ENCODE assay signal across 30 cellular contexts in genomic region chr3:162334537-162334936, GRCh38.
DNase-seq lines count a peak whose midpoint lies in the region; ATAC-seq, FAIRE-seq and TF ChIP-seq lines count a peak whose summit lies in the region.
"Had no signal": no experiment of that assay in that cellular context is flagged by ENCODE, and none has a peak within 500 bp of the region (broad histone marks: within the 10 kb centered on the region; RNA-seq: fewer than 3 reads in every experiment).

No MANE protein-coding gene starts in this region.

- no peak overlapping the region for H3K14ac ChIP-seq in mesenchymal stem cell (ENCODE audit: low read length in 2 of 2)

- H3K4me2 ChIP-seq in A549 (no peak overlapping the region), mesenchymal stem cell (ENCODE audit: low read length, poor library complexity, severe bottlenecking) (no peak overlapping the region)
- H3K4me2 ChIP-seq: BLaER1; BLaER1 treated with 17β-estradiol and CSF1 and Interleukin-3, amounts not matched to agents 10 nM and 100 nM had no signal

- H2BK15ac ChIP-seq in mesenchymal stem cell (ENCODE audit: low read depth, poor library complexity, severe bottlenecking) = no peak overlapping the region

- H3K36me3 ChIP-seq in HEK293 (ENCODE audit: control insufficient read depth in 2 of 2, insufficient read depth in 1 of 2, low read length in 2 of 2) = no peaks in the 10 kb centered on the region
- H3K36me3 ChIP-seq in mesenchymal stem cell (ENCODE audit: control insufficient read depth in 1 of 2, insufficient read depth in 2 of 2, low read depth in 1 of 2, low read length in 2 of 2) = no peaks in the 10 kb centered on the region
- H3K36me3 ChIP-seq: BE2C; BLaER1; BLaER1 treated with 17β-estradiol and CSF1 and Interleukin-3, amounts not matched to agents 10 nM and 100 nM had no signal

- no peak overlapping the region for H2BK12ac ChIP-seq in mesenchymal stem cell (ENCODE audit: low read length in 2 of 2)

- TF ChIP-seq POLR2A in A549 (IDR thresholded peaks at IDR 0.05; ENCODE audit: low read length) = no peak

- no peak for FAIRE-seq in A549 (lab: Jason Lieb, UNC)
- FAIRE-seq: A204.1, D721Med had no signal

- H3K9me3 ChIP-seq in A549 (0 out of 3 replicates have a peak, but pooled peaks cover 8% of the 10 kb centered on the region), HEK293 (ENCODE audit: control insufficient read depth, insufficient read depth, low read depth, low read length) (no peaks in the 10 kb centered on the region), mesenchymal stem cell (ENCODE audit: control insufficient read depth, low read length) (peaks cover 5% of the 10 kb centered on the region)
- H3K9me3 ChIP-seq: BE2C, Caco-2 had no signal

- H3K4ac ChIP-seq in mesenchymal stem cell (ENCODE audit: low read depth in 1 of 2, low read length in 2 of 2) = no peak overlapping the region

- no peak for ATAC-seq in A549
- ATAC-seq: CD8-positive, alpha-beta T cell had no signal

- POLR2A ChIA-PET in A549 (lab: Yijun Ruan, JAX) = no interaction called here
- POLR2A ChIA-PET in HEK293 (lab: Yijun Ruan, JAX) = no interaction called here

- H2AFZ ChIP-seq in mesenchymal stem cell (ENCODE audit: low read depth, low read length) = no peak overlapping the region

- H3K4me3 ChIP-seq in A549 = no peak overlapping the region
- H3K4me3 ChIP-seq in HEK293 (ENCODE audit: low read depth, low read length) = no peak overlapping the region
- no peak overlapping the region for H3K4me3 ChIP-seq in mesenchymal stem cell (ENCODE audit: insufficient read depth in 1 of 2, low read depth in 1 of 2, low read length in 2 of 2)
- H3K4me3 ChIP-seq: BLaER1; BLaER1 treated with 17β-estradiol and CSF1 and Interleukin-3, amounts not matched to agents 10 nM and 100 nM had no signal

- TF ChIP-seq CTCF in A549 (IDR thresholded peaks at IDR 0.05) (no peak), HEK293 (tag by site-specific recombination; IDR thresholded peaks at IDR 0.05) (no peak)

- H3K27ac ChIP-seq in A549 (no peak overlapping the region), HEK293 (ENCODE audit: extremely low read depth, low read depth, low read length) (no peak overlapping the region), mesenchymal stem cell (ENCODE audit: low read length, poor library complexity, severe bottlenecking) (no peak overlapping the region)
- H3K27ac ChIP-seq: 22Rv1; BLaER1; BLaER1 treated with 17β-estradiol and CSF1 and Interleukin-3, amounts not matched to agents 10 nM and 100 nM; C4-2B had no signal

- no peak overlapping the region for H4K91ac ChIP-seq in mesenchymal stem cell (ENCODE audit: low read length)

- no peak overlapping the region for H2BK120ac ChIP-seq in mesenchymal stem cell (ENCODE audit: low read depth, low read length)

- peaks cover 5% of the 10 kb centered on the region; the same call in 1 of the 3 replicates for H3K4me1 ChIP-seq in A549
- H3K4me1 ChIP-seq in HEK293 (ENCODE audit: control insufficient read depth, insufficient read depth, low read length) = no peaks in the 10 kb centered on the region
- no peaks in the 10 kb centered on the region for H3K4me1 ChIP-seq in mesenchymal stem cell (ENCODE audit: control insufficient read depth, insufficient read depth, low read depth, low read length)
- H3K4me1 ChIP-seq: BE2C; BLaER1; BLaER1 treated with 17β-estradiol and CSF1 and Interleukin-3, amounts not matched to agents 10 nM and 100 nM; Caco-2 had no signal

- CTCF ChIA-PET in A549 (lab: Yijun Ruan, JAX) = no interaction called here
- CTCF ChIA-PET in HEK293 (lab: Yijun Ruan, JAX) = interaction anchor here (0.6 kb wide), 1 partner anchor 26 kb away, joined by 3 read pairs; no protein-coding TSS in a partner anchor

- no peak for TF ChIP-seq EP300 in A549 (IDR thresholded peaks at IDR 0.05)

- DNase-seq in A549 (ENCODE audit: low read depth in 1 of 2, low spot score in 1 of 2) = no peak
- no peak for DNase-seq in mucosa of gallbladder (ENCODE audit: low spot score)
- DNase-seq in mesenchymal stem cell = no peak
- DNase-seq: 8988T; ACHN; AML-193; BE2C; C1 segment of cervical spinal cord; Caco-2; Calu3; CD4-positive, alpha-beta memory T cell; CD4-positive, alpha-beta T cell; CD4-positive, CD25-positive, alpha-beta regulatory T cell; CD8-positive, alpha-beta memory T cell; CD8-positive, alpha-beta T cell; COR-L47; DMS 273 treated with DMSO at 0.1 percent for 48 hours; DMS153; DMS53; DMS79; DMS79 treated with DMSO at 0.1 percent for 48 hours; DND-41; EL had no signal

- H3K27me3 ChIP-seq in mesenchymal stem cell (ENCODE audit: control insufficient read depth in 1 of 2, insufficient read depth in 1 of 2, low read length in 2 of 2) = no peaks in the 10 kb centered on the region
- H3K27me3 ChIP-seq: BE2C; BLaER1; BLaER1 treated with 17β-estradiol and CSF1 and Interleukin-3, amounts not matched to agents 10 nM and 100 nM had no signal

- no peak for TF ChIP-seq RAD21 in A549 (conservative IDR thresholded peaks at IDR 0.05 in 1 of 2, IDR thresholded peaks at IDR 0.05 in 1 of 2)

- no peak overlapping the region for H4K8ac ChIP-seq in mesenchymal stem cell (ENCODE audit: low read length)

- no peak overlapping the region for H2BK5ac ChIP-seq in mesenchymal stem cell (ENCODE audit: low read depth, low read length, poor library complexity, severe bottlenecking)

- WGBS in A549 (ENCODE audit: missing lambda C conversion rate) = 67% methylated on average over 3 of the region's 3 CpGs
- 82% methylated on average over 3 of the region's 3 CpGs for WGBS in mesenchymal stem cell

- no peak overlapping the region for H3K18ac ChIP-seq in mesenchymal stem cell (ENCODE audit: low read depth in 1 of 2, low read length in 2 of 2)

- H3K79me1 ChIP-seq in mesenchymal stem cell (replicated peaks; ENCODE audit: low read length, poor library complexity, severe bottlenecking) = no peaks in the 10 kb centered on the region

- no peak overlapping the region for H3K23ac ChIP-seq in mesenchymal stem cell (ENCODE audit: low read length in 2 of 2)

- H3K9ac ChIP-seq in mesenchymal stem cell (ENCODE audit: low read length) = no peak overlapping the region
- H3K9ac ChIP-seq: BLaER1; BLaER1 treated with 17β-estradiol and CSF1 and Interleukin-3, amounts not matched to agents 10 nM and 100 nM had no signal

- H2AK5ac ChIP-seq in mesenchymal stem cell (ENCODE audit: low read length, severe bottlenecking) = no peak overlapping the region

TF ChIP-seq in A549, 52 proteins besides CTCF, POLR2A, EP300 and RAD21:
- TF ChIP-seq USF2 (IDR thresholded peaks at IDR 0.05) = no peak
- peak; percentile 60 for TF ChIP-seq ZFP36 (IDR thresholded peaks at IDR 0.05; ENCODE audit: borderline replicate concordance, partially characterized antibody)
- TF ChIP-seq ZC3H11A (IDR thresholded peaks at IDR 0.05) = no peak
- TF ChIP-seq, protein P1, sequence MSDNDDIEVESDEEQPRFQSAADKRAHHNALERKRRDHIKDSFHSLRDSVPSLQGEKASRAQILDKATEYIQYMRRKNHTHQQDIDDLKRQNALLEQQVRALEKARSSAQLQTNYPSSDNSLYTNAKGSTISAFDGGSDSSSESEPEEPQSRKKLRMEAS (IDR thresholded peaks at IDR 0.05) = no peak
- TF ChIP-seq HOXB13 (CRISPR knock-in tag; IDR thresholded peaks at IDR 0.05; ENCODE audit: low read depth) = no peak
- no peak for TF ChIP-seq GATA3 (IDR thresholded peaks at IDR 0.05; ENCODE audit: borderline replicate concordance)
- no peak for TF ChIP-seq KDM1A (IDR thresholded peaks at IDR 0.05; ENCODE audit: low read depth)

TF ChIP-seq in HEK293, 187 proteins besides CTCF, POLR2A, EP300 and RAD21:
- no peak for TF ChIP-seq ZNF311 (tag by site-specific recombination; IDR thresholded peaks at IDR 0.05; ENCODE audit: borderline replicate concordance)
- no peak for TF ChIP-seq ZNF132 (tag by site-specific recombination; IDR thresholded peaks at IDR 0.05; ENCODE audit: borderline replicate concordance)
- peak; percentile 60 for TF ChIP-seq ZNF585B (tag by site-specific recombination; IDR thresholded peaks at IDR 0.05)
- TF ChIP-seq ZNF549 (tag by site-specific recombination; IDR thresholded peaks at IDR 0.05) = no peak
